ENCODE assay signal across 19 cellular contexts in genomic region chr2:205511666-205512065, GRCh38.
A peak's percentile ranks its signal among the peaks of the same experiment; 100 is the strongest.
DNase-seq lines count a peak whose midpoint lies in the region; FAIRE-seq and TF ChIP-seq lines count a peak whose summit lies in the region.
"Had no signal": no experiment of that assay in that cellular context is flagged by ENCODE, and none has a peak within 500 bp of the region (broad histone marks: within the 10 kb centered on the region; RNA-seq: fewer than 3 reads in every experiment).

No MANE protein-coding gene starts in this region.

- no peak for TF ChIP-seq EP300 in H1 (IDR thresholded peaks at IDR 0.05; ENCODE audit: borderline replicate concordance in 1 of 2, low read depth in 2 of 2, low read length in 2 of 2)

- no peak overlapping the region for H3K23ac ChIP-seq in H1 (ENCODE audit: insufficient read length)

- H3K4me2 ChIP-seq in GM23248 (ENCODE audit: unreplicated experiment) (peak overlapping the region; percentile 8), H1 (ENCODE audit: insufficient read depth in 1 of 2, low read depth in 2 of 2, low read length in 2 of 2) (no peak overlapping the region)

- TF ChIP-seq POLR2A in H1 (IDR thresholded peaks at IDR 0.05; ENCODE audit: control extremely low read depth in 1 of 2, low read depth in 2 of 2, low read length in 2 of 2): no peak

- no peaks in the 10 kb centered on the region for H3K9me2 ChIP-seq in GM23248 (ENCODE audit: insufficient read depth)

- no peaks in the 10 kb centered on the region; the same call in 1 of the 2 replicates for H3K79me1 ChIP-seq in H1 (ENCODE audit: low read depth, low read length)

- H4K91ac ChIP-seq in H1 (replicated peaks; ENCODE audit: insufficient read length, low read length): no peak overlapping the region

- no peaks in the 10 kb centered on the region for H3K9me3 ChIP-seq in GM23248 (ENCODE audit: low read depth)
- H3K9me3 ChIP-seq in SJCRH30 (replicated peaks): no peaks in the 10 kb centered on the region; the same call in 1 of the 2 replicates
- peaks cover 0 to 9% of the 10 kb centered on the region in 2 experiments; a peak in 1 of 4 replicates for H3K9me3 ChIP-seq in H1 (ENCODE audit: insufficient read depth in 2 of 2, low read depth in 1 of 2, low read length in 1 of 2)
- no peaks in the 10 kb centered on the region for H3K9me3 ChIP-seq in CD8-positive, alpha-beta memory T cell (ENCODE audit: low read length)
- H3K9me3 ChIP-seq: HAP-1 had no signal

- TF ChIP-seq RAD21 in H1 (IDR thresholded peaks at IDR 0.05 in 1 of 2, conservative IDR thresholded peaks at IDR 0.05 in 1 of 2; ENCODE audit: low read depth in 2 of 2, low read length in 2 of 2): no peak

- H2AK5ac ChIP-seq in H1 (ENCODE audit: low read depth, low read length): no peak overlapping the region

- H3K27ac ChIP-seq in GM23248 (no peak overlapping the region), SJCRH30 (peak overlapping the region; percentile 26; the same call in 1 of the 2 replicates), H1 (ENCODE audit: low read depth, low read length) (no peak overlapping the region)
- H3K27ac ChIP-seq in CD8-positive, alpha-beta memory T cell (ENCODE audit: low read depth, low read length): no peak overlapping the region
- H3K27ac ChIP-seq: HL-60 had no signal

- H2BK12ac ChIP-seq in H1 (ENCODE audit: low read depth, low read length): no peak overlapping the region

- no peak for TF ChIP-seq CTCF in H1 (IDR thresholded peaks at IDR 0.05; ENCODE audit: control extremely low read depth in 1 of 3, insufficient read depth in 1 of 3, low read depth in 1 of 3, low read length in 3 of 3)
- no peak for TF ChIP-seq CTCF in osteocyte (IDR thresholded peaks at IDR 0.05)
- no peak for TF ChIP-seq CTCF in GM20000 (IDR thresholded peaks at IDR 0.05; ENCODE audit: extremely low read depth, missing control alignments)

- no peak overlapping the region for H3K4ac ChIP-seq in H1 (replicated peaks; ENCODE audit: insufficient read length, low read depth, low read length)

- CTCF ChIA-PET in H1 (lab: Charles Lee; ENCODE audit: partially characterized antibody): interaction anchor here (0.7 to 1.5 kb wide), 3 partner anchors 14 to 356 kb away, joined by 3 to 4 read pairs (median 3); no protein-coding TSS in a partner anchor
- CTCF ChIA-PET in CD8-positive, alpha-beta memory T cell (lab: Charles Lee): no interaction called here

- H4K20me1 ChIP-seq in GM23248 (ENCODE audit: insufficient read depth) (no peaks in the 10 kb centered on the region), H1 (replicated peaks in 1 of 2; ENCODE audit: control insufficient read depth in 1 of 2, insufficient read depth in 2 of 2, low read length in 2 of 2) (no peaks in the 10 kb centered on the region)

- H3K56ac ChIP-seq in H1 (replicated peaks; ENCODE audit: insufficient read length, low read depth, low read length): no peak overlapping the region

- FAIRE-seq in H1 (lab: Jason Lieb, UNC): no peak
- FAIRE-seq: D721Med, K562 had no signal

- in situ Hi-C loops in GM23248 (cut with MboI): no loop called here

- no peak overlapping the region for H3K14ac ChIP-seq in H1 (ENCODE audit: insufficient read length)

- no peak overlapping the region for H3K4me3 ChIP-seq in GM23248
- H3K4me3 ChIP-seq in SJCRH30: no peak overlapping the region
- no peak overlapping the region for H3K4me3 ChIP-seq in H1 (ENCODE audit: extremely low read depth in 1 of 4, insufficient read depth in 2 of 4, low read depth in 3 of 4, low read length in 4 of 4)
- no peak overlapping the region for H3K4me3 ChIP-seq in CD8-positive, alpha-beta memory T cell (ENCODE audit: low read length)
- H3K4me3 ChIP-seq: HAP-1, K562 had no signal

- no peak overlapping the region for H2BK120ac ChIP-seq in H1 (replicated peaks; ENCODE audit: low read depth, low read length)

- POLR2A ChIA-PET in H1 (lab: Charles Lee; ENCODE audit: partially characterized antibody): no interaction called here
- POLR2A ChIA-PET in CD8-positive, alpha-beta memory T cell (lab: Charles Lee): no interaction called here

- no peaks in the 10 kb centered on the region for H3K79me2 ChIP-seq in GM23248 (ENCODE audit: insufficient read depth)
- H3K79me2 ChIP-seq in H1 (ENCODE audit: control insufficient read depth in 1 of 2, insufficient read depth in 2 of 2, low read length in 2 of 2): no peaks in the 10 kb centered on the region

- H3K9ac ChIP-seq in GM23248 (no peak overlapping the region), H1 (replicated peaks in 1 of 4; ENCODE audit: extremely low read depth in 1 of 4, low read depth in 3 of 4, low read length in 3 of 4) (no peak overlapping the region)

- no peak overlapping the region for H3K18ac ChIP-seq in H1 (ENCODE audit: extremely low read depth, low read length)

- H2BK20ac ChIP-seq in H1 (ENCODE audit: low read length): no peak overlapping the region

- H3K36me3 ChIP-seq in GM23248 (ENCODE audit: low read depth): no peaks in the 10 kb centered on the region
- no peaks in the 10 kb centered on the region for H3K36me3 ChIP-seq in SJCRH30
- H3K36me3 ChIP-seq in H1 (ENCODE audit: control insufficient read depth in 2 of 4, insufficient read depth in 4 of 4, low read length in 3 of 4): no peaks in the 10 kb centered on the region
- no peaks in the 10 kb centered on the region for H3K36me3 ChIP-seq in CD8-positive, alpha-beta memory T cell (ENCODE audit: insufficient read depth, low read length)
- H3K36me3 ChIP-seq: HAP-1 had no signal

- H2BK5ac ChIP-seq in H1 (ENCODE audit: low read depth, low read length): no peak overlapping the region

- DNase-seq in GM23248 (no peak), SJCRH30 (peak; percentile 19 to 41), H1 (ENCODE audit: low read depth in 1 of 2, low spot score in 2 of 2) (no peak), osteocyte (ENCODE audit: extremely low spot score, unreplicated experiment) (no peak), GM20000 (ENCODE audit: low spot score) (no peak), NCI-H1436 (lab: John Stamatoyannopoulos, UW) (no peak)
- DNase-seq in CD8-positive, alpha-beta memory T cell: no peak
- DNase-seq: CD4-positive, CD25-positive, alpha-beta regulatory T cell; DMS79 treated with DMSO at 0.1 percent for 48 hours; GF-D8; NCI-H1105; NCI-H187; NCI-H446 treated with DMSO at 0.1 percent for 48 hours; NCI-H774; Right ventricle myocardium superior had no signal

- no peaks in the 10 kb centered on the region for H3K4me1 ChIP-seq in GM23248 (ENCODE audit: insufficient read depth)
- H3K4me1 ChIP-seq in SJCRH30: peaks cover 9% of the 10 kb centered on the region
- peaks cover 0 to 4% (median 2%) of the 10 kb centered on the region in 4 experiments; a peak in 2 of 7 replicates for H3K4me1 ChIP-seq in H1 (replicated peaks in 1 of 4; ENCODE audit: control insufficient read depth in 3 of 4, insufficient read depth in 4 of 4, low read length in 3 of 4)
- H3K4me1 ChIP-seq in CD8-positive, alpha-beta memory T cell (ENCODE audit: insufficient read depth, low read length): no peaks in the 10 kb centered on the region
- H3K4me1 ChIP-seq: HAP-1 had no signal

- no peaks in the 10 kb centered on the region for H3F3A ChIP-seq in GM23248 (ENCODE audit: insufficient read depth)

- H3K9me3 Mint-ChIP-seq in osteocyte (ENCODE audit: unreplicated experiment): no peaks in the 10 kb centered on the region
- peaks cover 0 to 6% (median 0%) of the 10 kb centered on the region in 5 donors for H3K9me3 Mint-ChIP-seq in CD8-positive, alpha-beta memory T cell
- H3K9me3 Mint-ChIP-seq: CD4-positive, CD25-positive, alpha-beta regulatory T cell had no signal

- no peaks in the 10 kb centered on the region for H3K23me2 ChIP-seq in H1 (ENCODE audit: low read depth, low read length)

- no peak overlapping the region for H4K8ac ChIP-seq in H1 (ENCODE audit: extremely low read depth, insufficient read depth, low read length)

- H3K27me3 ChIP-seq in GM23248 (replicated peaks; ENCODE audit: insufficient read depth): no peaks in the 10 kb centered on the region
- H3K27me3 ChIP-seq in SJCRH30: no peaks in the 10 kb centered on the region
- H3K27me3 ChIP-seq in H1 (replicated peaks in 1 of 4; ENCODE audit: control insufficient read depth in 3 of 4, extremely low read depth in 1 of 4, insufficient read depth in 3 of 4, low read length in 3 of 4): no peaks in the 10 kb centered on the region
- no peaks in the 10 kb centered on the region for H3K27me3 ChIP-seq in CD8-positive, alpha-beta memory T cell (ENCODE audit: insufficient read depth, low read length, poor library complexity, severe bottlenecking)

- H2AFZ ChIP-seq in GM23248 (peak overlapping the region; percentile 53), H1 (ENCODE audit: low read length) (no peak overlapping the region)

- peak overlapping the region; percentile 81 for H3K27ac Mint-ChIP-seq in osteocyte (ENCODE audit: unreplicated experiment)
- H3K27ac Mint-ChIP-seq in CD8-positive, alpha-beta memory T cell: no peak overlapping the region
- H3K27ac Mint-ChIP-seq: CD4-positive, CD25-positive, alpha-beta regulatory T cell had no signal

- H2BK15ac ChIP-seq in H1 (ENCODE audit: low read length): no peak overlapping the region

- peaks cover 22% of the 10 kb centered on the region for H3K4me1 Mint-ChIP-seq in osteocyte (ENCODE audit: unreplicated experiment)
- no peaks in the 10 kb centered on the region for H3K4me1 Mint-ChIP-seq in CD8-positive, alpha-beta memory T cell
- H3K4me1 Mint-ChIP-seq: CD4-positive, CD25-positive, alpha-beta regulatory T cell had no signal

- H4K5ac ChIP-seq in H1 (ENCODE audit: insufficient read length, low read depth, low read length): no peak overlapping the region

- peak overlapping the region; percentile 8 for H3K4me3 Mint-ChIP-seq in osteocyte (ENCODE audit: unreplicated experiment)
- H3K4me3 Mint-ChIP-seq in CD8-positive, alpha-beta memory T cell: no peak overlapping the region
- H3K4me3 Mint-ChIP-seq: CD4-positive, CD25-positive, alpha-beta regulatory T cell had no signal

- H3K36me3 Mint-ChIP-seq in osteocyte (ENCODE audit: unreplicated experiment): no peaks in the 10 kb centered on the region
- H3K36me3 Mint-ChIP-seq in CD8-positive, alpha-beta memory T cell: no peaks in the 10 kb centered on the region
- H3K36me3 Mint-ChIP-seq: CD4-positive, CD25-positive, alpha-beta regulatory T cell had no signal

- WGBS in GM23248 (ENCODE audit: low coverage in 1 of 2, low lambda C conversion rate in 2 of 2, missing lambda C conversion rate in 2 of 2), 2 experiments: 66 to 73% methylated on average over 3 of the region's 3 CpGs
- WGBS in H1 (ENCODE audit: extremely low coverage in 1 of 2, insufficient coverage in 1 of 2, insufficient read length in 1 of 2, insufficient replicate concordance in 2 of 2, low coverage in 1 of 2, low lambda C conversion rate in 2 of 2, missing lambda C conversion rate in 1 of 2), 2 experiments: 94% methylated on average over 3 of the region's 3 CpGs; no CpG with 5 or more reads in 1 of the 2 experiments

- no peaks in the 10 kb centered on the region for H3K27me3 Mint-ChIP-seq in osteocyte (ENCODE audit: unreplicated experiment)
- no peaks in the 10 kb centered on the region for H3K27me3 Mint-ChIP-seq in CD8-positive, alpha-beta memory T cell

TF ChIP-seq in H1, 55 proteins besides CTCF, POLR2A, EP300 and RAD21:
- TF ChIP-seq YY1 (IDR thresholded peaks at IDR 0.05; ENCODE audit: low read depth, low read length) (peak; percentile 71; the same call in 1 of the 2 replicates), RFX5 (IDR thresholded peaks at IDR 0.05; ENCODE audit: borderline replicate concordance, low read depth, low read length) (no peak)

Comparison
In these comparisons a context has a peak if more than half of its experiments do, and no peak if none do; other contexts are left out.
1. DNase-seq: peak in SJCRH30 (2 of 2); none in GM23248 (single experiment), H1 (0 of 2), osteocyte (single experiment), GM20000 (single experiment), CD8-positive, alpha-beta memory T cell (0 of 5) and NCI-H1436 (single experiment).